1 cellular context compared by ENCODE assay signal in the genomic region with DNA sequence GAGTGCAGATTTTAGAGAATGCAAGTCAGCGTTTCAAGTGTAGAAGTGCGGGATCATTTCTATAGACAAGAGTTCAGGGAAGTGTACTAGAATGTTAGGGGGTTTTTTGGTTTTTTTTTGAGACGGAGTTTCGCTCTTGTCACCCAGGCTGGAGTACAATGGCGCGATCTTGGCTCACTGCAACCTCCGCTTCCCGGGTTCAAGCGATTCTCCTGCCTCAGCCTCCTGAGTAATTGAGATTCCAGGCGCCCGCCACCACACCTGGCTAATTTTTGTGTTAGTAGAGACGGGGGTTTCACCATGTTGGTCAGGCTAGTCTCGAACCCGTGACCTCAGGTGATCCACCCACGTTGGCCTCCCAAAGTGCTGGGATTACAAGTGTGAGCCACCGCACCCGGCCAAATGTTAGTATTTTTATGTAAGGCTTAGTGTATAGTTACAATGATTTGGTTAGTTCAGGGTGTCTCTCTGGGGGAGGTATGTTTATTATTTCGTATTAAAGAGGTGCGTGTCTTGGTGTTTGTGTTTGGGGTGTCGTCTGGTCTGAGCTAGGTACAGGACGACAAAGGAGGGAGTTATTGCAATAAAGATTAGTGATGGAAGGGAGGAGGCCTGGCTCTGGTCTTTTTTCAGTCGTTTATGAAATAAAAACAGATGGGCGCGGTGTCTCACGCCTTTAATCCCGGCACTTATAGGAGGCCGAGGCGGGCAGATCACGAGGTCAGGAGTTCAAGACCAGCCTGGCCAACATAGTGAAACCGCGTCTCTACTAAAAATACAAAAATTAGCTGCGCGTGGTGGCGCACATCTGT.
A peak's percentile ranks its signal among the peaks of the same experiment; 100 is the strongest.
TF ChIP-seq lines count a peak whose summit lies in the region.
"Not testable (repeated sequence)": the region's sequence is repeated elsewhere in the genome, so short reads cannot be mapped to it uniquely, and the experiment has no call there.

No MANE protein-coding gene starts in this region.

TF ChIP-seq in K562, 482 proteins besides CTCF, POLR2A, EP300 and RAD21:
- TF ChIP-seq, protein P1, sequence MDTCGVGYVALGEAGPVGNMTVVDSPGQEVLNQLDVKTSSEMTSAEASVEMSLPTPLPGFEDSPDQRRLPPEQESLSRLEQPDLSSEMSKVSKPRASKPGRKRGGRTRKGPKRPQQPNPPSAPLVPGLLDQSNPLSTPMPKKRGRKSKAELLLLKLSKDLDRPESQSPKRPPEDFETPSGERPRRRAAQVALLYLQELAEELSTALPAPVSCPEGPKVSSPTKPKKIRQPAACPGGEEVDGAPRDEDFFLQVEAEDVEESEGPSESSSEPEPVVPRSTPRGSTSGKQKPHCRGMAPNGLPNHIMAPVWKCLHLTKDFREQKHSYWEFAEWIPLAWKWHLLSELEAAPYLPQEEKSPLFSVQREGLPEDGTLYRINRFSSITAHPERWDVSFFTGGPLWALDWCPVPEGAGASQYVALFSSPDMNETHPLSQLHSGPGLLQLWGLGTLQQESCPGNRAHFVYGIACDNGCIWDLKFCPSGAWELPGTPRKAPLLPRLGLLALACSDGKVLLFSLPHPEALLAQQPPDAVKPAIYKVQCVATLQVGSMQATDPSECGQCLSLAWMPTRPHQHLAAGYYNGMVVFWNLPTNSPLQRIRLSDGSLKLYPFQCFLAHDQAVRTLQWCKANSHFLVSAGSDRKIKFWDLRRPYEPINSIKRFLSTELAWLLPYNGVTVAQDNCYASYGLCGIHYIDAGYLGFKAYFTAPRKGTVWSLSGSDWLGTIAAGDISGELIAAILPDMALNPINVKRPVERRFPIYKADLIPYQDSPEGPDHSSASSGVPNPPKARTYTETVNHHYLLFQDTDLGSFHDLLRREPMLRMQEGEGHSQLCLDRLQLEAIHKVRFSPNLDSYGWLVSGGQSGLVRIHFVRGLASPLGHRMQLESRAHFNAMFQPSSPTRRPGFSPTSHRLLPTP (IDR thresholded peaks at IDR 0.05; ENCODE audit: borderline replicate concordance, extremely low read depth, insufficient read length) = peak; percentile 75
- TF ChIP-seq, protein P2, sequence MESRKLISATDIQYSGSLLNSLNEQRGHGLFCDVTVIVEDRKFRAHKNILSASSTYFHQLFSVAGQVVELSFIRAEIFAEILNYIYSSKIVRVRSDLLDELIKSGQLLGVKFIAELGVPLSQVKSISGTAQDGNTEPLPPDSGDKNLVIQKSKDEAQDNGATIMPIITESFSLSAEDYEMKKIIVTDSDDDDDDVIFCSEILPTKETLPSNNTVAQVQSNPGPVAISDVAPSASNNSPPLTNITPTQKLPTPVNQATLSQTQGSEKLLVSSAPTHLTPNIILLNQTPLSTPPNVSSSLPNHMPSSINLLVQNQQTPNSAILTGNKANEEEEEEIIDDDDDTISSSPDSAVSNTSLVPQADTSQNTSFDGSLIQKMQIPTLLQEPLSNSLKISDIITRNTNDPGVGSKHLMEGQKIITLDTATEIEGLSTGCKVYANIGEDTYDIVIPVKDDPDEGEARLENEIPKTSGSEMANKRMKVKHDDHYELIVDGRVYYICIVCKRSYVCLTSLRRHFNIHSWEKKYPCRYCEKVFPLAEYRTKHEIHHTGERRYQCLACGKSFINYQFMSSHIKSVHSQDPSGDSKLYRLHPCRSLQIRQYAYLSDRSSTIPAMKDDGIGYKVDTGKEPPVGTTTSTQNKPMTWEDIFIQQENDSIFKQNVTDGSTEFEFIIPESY (CRISPR knock-in tag; IDR thresholded peaks at IDR 0.05) = peak; percentile 60; the same call in 1 of the 2 replicates
- TF ChIP-seq SP1 (CRISPR knock-in tag; IDR thresholded peaks at IDR 0.05) = 0 out of 2 replicates have a peak, but pooled peaks have one; percentile 34
- TF ChIP-seq MAFK (IDR thresholded peaks at IDR 0.05; ENCODE audit: low read length) = peak; percentile 32; the same call in 1 of the 2 replicates
- TF ChIP-seq ARNT (IDR thresholded peaks at IDR 0.05) = peak in 1 of 2 experiments; percentile 66; a peak in 1 of 4 replicates
- TF ChIP-seq, protein P3, sequence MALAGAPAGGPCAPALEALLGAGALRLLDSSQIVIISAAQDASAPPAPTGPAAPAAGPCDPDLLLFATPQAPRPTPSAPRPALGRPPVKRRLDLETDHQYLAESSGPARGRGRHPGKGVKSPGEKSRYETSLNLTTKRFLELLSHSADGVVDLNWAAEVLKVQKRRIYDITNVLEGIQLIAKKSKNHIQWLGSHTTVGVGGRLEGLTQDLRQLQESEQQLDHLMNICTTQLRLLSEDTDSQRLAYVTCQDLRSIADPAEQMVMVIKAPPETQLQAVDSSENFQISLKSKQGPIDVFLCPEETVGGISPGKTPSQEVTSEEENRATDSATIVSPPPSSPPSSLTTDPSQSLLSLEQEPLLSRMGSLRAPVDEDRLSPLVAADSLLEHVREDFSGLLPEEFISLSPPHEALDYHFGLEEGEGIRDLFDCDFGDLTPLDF (CRISPR knock-in tag; IDR thresholded peaks at IDR 0.05) = 0 out of 2 replicates have a peak, but pooled peaks have one; percentile 34
- peak; percentile 84 for TF ChIP-seq MAFG (tag; conservative IDR thresholded peaks at IDR 0.05)
- TF ChIP-seq, protein P4, sequence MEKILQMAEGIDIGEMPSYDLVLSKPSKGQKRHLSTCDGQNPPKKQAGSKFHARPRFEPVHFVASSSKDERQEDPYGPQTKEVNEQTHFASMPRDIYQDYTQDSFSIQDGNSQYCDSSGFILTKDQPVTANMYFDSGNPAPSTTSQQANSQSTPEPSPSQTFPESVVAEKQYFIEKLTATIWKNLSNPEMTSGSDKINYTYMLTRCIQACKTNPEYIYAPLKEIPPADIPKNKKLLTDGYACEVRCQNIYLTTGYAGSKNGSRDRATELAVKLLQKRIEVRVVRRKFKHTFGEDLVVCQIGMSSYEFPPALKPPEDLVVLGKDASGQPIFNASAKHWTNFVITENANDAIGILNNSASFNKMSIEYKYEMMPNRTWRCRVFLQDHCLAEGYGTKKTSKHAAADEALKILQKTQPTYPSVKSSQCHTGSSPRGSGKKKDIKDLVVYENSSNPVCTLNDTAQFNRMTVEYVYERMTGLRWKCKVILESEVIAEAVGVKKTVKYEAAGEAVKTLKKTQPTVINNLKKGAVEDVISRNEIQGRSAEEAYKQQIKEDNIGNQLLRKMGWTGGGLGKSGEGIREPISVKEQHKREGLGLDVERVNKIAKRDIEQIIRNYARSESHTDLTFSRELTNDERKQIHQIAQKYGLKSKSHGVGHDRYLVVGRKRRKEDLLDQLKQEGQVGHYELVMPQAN (IDR thresholded peaks at IDR 0.05; ENCODE audit: borderline replicate concordance) = peak; percentile 61; the same call in 1 of the 2 replicates
- 0 out of 2 replicates have a peak, but pooled peaks have one; percentile 52 for TF ChIP-seq NFRKB (IDR thresholded peaks at IDR 0.05; ENCODE audit: low read depth)
- TF ChIP-seq TAF9B (IDR thresholded peaks at IDR 0.05; ENCODE audit: partially characterized antibody) = peak; percentile 8
- peak; percentile 76; the same call in 1 of the 2 replicates for TF ChIP-seq NBN (IDR thresholded peaks at IDR 0.05; ENCODE audit: low read depth)
- TF ChIP-seq, protein P5, sequence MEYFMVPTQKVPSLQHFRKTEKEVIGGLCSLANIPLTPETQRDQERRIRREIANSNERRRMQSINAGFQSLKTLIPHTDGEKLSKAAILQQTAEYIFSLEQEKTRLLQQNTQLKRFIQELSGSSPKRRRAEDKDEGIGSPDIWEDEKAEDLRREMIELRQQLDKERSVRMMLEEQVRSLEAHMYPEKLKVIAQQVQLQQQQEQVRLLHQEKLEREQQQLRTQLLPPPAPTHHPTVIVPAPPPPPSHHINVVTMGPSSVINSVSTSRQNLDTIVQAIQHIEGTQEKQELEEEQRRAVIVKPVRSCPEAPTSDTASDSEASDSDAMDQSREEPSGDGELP (CRISPR knock-in tag; IDR thresholded peaks at IDR 0.05; ENCODE audit: borderline replicate concordance) = peak; percentile 29; the same call in 1 of the 2 replicates
- TF ChIP-seq PHF20 (IDR thresholded peaks at IDR 0.05; ENCODE audit: partially characterized antibody) = peak; percentile 47
- 0 out of 2 replicates have a peak, but pooled peaks have one; percentile 19 for TF ChIP-seq ZEB2 (IDR thresholded peaks at IDR 0.05)
- peak; percentile 90 for TF ChIP-seq ADNP (tag; IDR thresholded peaks at IDR 0.05)
- 0 out of 2 replicates have a peak, but pooled peaks have one; percentile 11 for TF ChIP-seq ETV5 (CRISPR knock-in tag; IDR thresholded peaks at IDR 0.05; ENCODE audit: low read depth)
- TF ChIP-seq C11orf30 (IDR thresholded peaks at IDR 0.05; ENCODE audit: low read depth) = peak; percentile 86
- 0 out of 2 replicates have a peak, but pooled peaks have one; percentile 21 for TF ChIP-seq ZNF12 (CRISPR knock-in tag; IDR thresholded peaks at IDR 0.05)
- TF ChIP-seq KDM1A (IDR thresholded peaks at IDR 0.05) = peak in 1 of 2 experiments; percentile 43; a peak in 2 of 4 replicates
- TF ChIP-seq MIER1 (IDR thresholded peaks at IDR 0.05; ENCODE audit: low read depth) = peak; percentile 64; the same call in 1 of the 2 replicates
- peak; percentile 14; the same call in 1 of the 2 replicates for TF ChIP-seq ZNF175 (CRISPR knock-in tag; IDR thresholded peaks at IDR 0.05; ENCODE audit: low read depth)
- peak; percentile 95 for TF ChIP-seq ZNF316 (IDR thresholded peaks at IDR 0.05)
- TF ChIP-seq DPF2 (IDR thresholded peaks at IDR 0.05) = peak; percentile 60
- TF ChIP-seq, protein P6, sequence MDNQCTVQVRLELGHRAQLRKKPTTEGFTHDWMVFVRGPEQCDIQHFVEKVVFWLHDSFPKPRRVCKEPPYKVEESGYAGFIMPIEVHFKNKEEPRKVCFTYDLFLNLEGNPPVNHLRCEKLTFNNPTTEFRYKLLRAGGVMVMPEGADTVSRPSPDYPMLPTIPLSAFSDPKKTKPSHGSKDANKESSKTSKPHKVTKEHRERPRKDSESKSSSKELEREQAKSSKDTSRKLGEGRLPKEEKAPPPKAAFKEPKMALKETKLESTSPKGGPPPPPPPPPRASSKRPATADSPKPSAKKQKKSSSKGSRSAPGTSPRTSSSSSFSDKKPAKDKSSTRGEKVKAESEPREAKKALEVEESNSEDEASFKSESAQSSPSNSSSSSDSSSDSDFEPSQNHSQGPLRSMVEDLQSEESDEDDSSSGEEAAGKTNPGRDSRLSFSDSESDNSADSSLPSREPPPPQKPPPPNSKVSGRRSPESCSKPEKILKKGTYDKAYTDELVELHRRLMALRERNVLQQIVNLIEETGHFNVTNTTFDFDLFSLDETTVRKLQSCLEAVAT (IDR thresholded peaks at IDR 0.05) = 0 out of 4 replicates have a peak, but pooled peaks have one; percentile 31 to 63
- TF ChIP-seq ZNF764 (CRISPR knock-in tag; IDR thresholded peaks at IDR 0.05; ENCODE audit: low read depth) = 0 out of 2 replicates have a peak, but pooled peaks have one; percentile 10
- TF ChIP-seq HDAC2 (IDR thresholded peaks at IDR 0.05) = 0 out of 2 replicates have a peak, but pooled peaks have one; percentile 22
- TF ChIP-seq NCOA1 (IDR thresholded peaks at IDR 0.05; ENCODE audit: low read depth) = 0 out of 2 replicates have a peak, but pooled peaks have one; percentile 20
- peak in 1 of 2 experiments; percentile 34; a peak in 1 of 4 replicates for TF ChIP-seq FOXA3 (CRISPR knock-in tag; conservative IDR thresholded peaks at IDR 0.05 in 1 of 2, IDR thresholded peaks at IDR 0.05 in 1 of 2)
- peak in 1 of 2 experiments; percentile 45; a peak in 1 of 4 replicates for TF ChIP-seq HDAC1 (IDR thresholded peaks at IDR 0.05)
- TF ChIP-seq, protein P7, sequence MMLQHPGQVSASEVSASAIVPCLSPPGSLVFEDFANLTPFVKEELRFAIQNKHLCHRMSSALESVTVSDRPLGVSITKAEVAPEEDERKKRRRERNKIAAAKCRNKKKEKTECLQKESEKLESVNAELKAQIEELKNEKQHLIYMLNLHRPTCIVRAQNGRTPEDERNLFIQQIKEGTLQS (IDR thresholded peaks at IDR 0.05) = not testable (repeated sequence)
- TF ChIP-seq, protein P7 (CRISPR knock-in tag; conservative IDR thresholded peaks at IDR 0.05) = peak; percentile 72; the same call in 1 of the 2 replicates
- TF ChIP-seq, protein P8, sequence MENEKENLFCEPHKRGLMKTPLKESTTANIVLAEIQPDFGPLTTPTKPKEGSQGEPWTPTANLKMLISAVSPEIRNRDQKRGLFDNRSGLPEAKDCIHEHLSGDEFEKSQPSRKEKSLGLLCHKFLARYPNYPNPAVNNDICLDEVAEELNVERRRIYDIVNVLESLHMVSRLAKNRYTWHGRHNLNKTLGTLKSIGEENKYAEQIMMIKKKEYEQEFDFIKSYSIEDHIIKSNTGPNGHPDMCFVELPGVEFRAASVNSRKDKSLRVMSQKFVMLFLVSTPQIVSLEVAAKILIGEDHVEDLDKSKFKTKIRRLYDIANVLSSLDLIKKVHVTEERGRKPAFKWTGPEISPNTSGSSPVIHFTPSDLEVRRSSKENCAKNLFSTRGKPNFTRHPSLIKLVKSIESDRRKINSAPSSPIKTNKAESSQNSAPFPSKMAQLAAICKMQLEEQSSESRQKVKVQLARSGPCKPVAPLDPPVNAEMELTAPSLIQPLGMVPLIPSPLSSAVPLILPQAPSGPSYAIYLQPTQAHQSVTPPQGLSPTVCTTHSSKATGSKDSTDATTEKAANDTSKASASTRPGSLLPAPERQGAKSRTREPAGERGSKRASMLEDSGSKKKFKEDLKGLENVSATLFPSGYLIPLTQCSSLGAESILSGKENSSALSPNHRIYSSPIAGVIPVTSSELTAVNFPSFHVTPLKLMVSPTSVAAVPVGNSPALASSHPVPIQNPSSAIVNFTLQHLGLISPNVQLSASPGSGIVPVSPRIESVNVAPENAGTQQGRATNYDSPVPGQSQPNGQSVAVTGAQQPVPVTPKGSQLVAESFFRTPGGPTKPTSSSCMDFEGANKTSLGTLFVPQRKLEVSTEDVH (IDR thresholded peaks at IDR 0.05; ENCODE audit: low read depth, partially characterized antibody) = peak; percentile 17
- TF ChIP-seq BCOR (IDR thresholded peaks at IDR 0.05) = peak; percentile 73
- peak; percentile 68; the same call in 1 of the 2 replicates for TF ChIP-seq SMARCE1 (IDR thresholded peaks at IDR 0.05)
- TF ChIP-seq SUPT5H (IDR thresholded peaks at IDR 0.05) = peak; percentile 63
- TF ChIP-seq, protein P9, sequence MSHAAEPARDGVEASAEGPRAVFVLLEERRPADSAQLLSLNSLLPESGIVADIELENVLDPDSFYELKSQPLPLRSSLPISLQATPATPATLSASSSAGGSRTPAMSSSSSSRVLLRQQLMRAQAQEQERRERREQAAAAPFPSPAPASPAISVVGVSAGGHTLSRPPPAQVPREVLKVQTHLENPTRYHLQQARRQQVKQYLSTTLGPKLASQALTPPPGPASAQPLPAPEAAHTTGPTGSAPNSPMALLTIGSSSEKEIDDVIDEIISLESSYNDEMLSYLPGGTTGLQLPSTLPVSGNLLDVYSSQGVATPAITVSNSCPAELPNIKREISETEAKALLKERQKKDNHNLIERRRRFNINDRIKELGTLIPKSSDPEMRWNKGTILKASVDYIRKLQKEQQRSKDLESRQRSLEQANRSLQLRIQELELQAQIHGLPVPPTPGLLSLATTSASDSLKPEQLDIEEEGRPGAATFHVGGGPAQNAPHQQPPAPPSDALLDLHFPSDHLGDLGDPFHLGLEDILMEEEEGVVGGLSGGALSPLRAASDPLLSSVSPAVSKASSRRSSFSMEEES (CRISPR knock-in tag; IDR thresholded peaks at IDR 0.05) = peak; percentile 26; the same call in 1 of the 2 replicates
- peak; percentile 63; the same call in 1 of the 2 replicates for TF ChIP-seq SMARCA4 (IDR thresholded peaks at IDR 0.05)
- peak; percentile 93 for TF ChIP-seq EGR1 (conservative IDR thresholded peaks at IDR 0.05)
- TF ChIP-seq EHMT2 (IDR thresholded peaks at IDR 0.05) = peak; percentile 31; the same call in 1 of the 2 replicates
- peak; percentile 3 for TF ChIP-seq ARHGAP35 (IDR thresholded peaks at IDR 0.05; ENCODE audit: partially characterized antibody)
